Comparison of ENCODE assay signal across 8 cellular contexts in the genomic region with DNA sequence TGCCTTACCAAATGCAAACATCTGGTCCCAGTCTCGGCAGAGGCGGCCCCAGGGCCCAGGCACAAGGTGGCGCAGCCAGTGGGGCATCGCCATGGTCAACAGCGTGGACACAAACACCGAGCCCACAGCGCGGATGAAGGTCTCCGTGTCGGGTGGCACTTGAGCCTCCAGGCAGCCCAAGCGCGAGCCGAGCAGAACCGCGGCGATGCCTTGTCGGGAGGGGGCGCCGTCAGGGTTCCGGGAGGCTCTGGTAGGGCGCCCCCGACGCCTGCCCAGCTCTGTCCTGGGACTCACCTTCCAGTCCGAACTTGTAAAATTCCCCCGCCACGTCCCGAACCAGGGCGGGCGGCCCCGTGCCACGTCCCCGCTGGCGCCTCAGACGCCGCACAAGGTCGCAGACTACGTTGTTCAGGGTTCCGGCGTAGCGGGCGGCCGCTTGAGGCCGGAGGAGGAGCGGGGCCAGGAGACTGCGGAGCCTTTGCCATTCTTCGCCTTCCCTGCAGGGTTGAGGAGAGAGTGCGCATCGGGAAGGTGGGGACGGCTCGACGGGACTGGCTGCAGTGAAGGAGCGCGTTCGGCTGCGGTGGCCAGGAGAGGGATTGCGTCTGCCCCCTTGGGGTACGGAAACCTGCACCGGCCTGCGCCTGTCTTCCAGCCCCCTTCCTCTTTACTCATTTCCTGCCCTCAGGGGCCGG. TPM values are rescaled to one million over a fixed set of nuclear protein-coding genes. Genes with fewer than 3 reads are reported as not detected.
DNase-seq lines count a peak whose midpoint lies in the region; ATAC-seq and TF ChIP-seq lines count a peak whose summit lies in the region.

No MANE protein-coding gene starts in this region.

- peak overlapping the region; percentile 79 for H3K4me2 ChIP-seq in neural progenitor cell

- TF ChIP-seq EP300 in Ishikawa (IDR thresholded peaks at IDR 0.05; ENCODE audit: borderline replicate concordance), result no peak

- peak overlapping the region; percentile 88 for H2AFZ ChIP-seq in neural progenitor cell (replicated peaks)

- WGBS in esophagus, 2 donors, result 1% methylated on average over 58 to 60 of the region's 60 CpGs

- H3F3A ChIP-seq in neural progenitor cell (ENCODE audit: low read depth), result peaks cover 31% of the 10 kb centered on the region

- peaks cover 53% of the 10 kb centered on the region for H4K20me1 ChIP-seq in neural progenitor cell (ENCODE audit: low read depth)

- peak; percentile 55 for TF ChIP-seq CTCF in activated CD8-positive, alpha-beta T cell treated with anti-CD3 and anti-CD28 coated beads for 36 hours (IDR thresholded peaks at IDR 0.05)
- TF ChIP-seq CTCF in neural progenitor cell (IDR thresholded peaks at IDR 0.05), result peak; percentile 51

- H3K27me3 Mint-ChIP-seq in CD4-positive, CD25-positive, alpha-beta regulatory T cell, result peaks cover 29% of the 10 kb centered on the region
- H3K27me3 Mint-ChIP-seq in activated CD8-positive, alpha-beta T cell treated with anti-CD3 and anti-CD28 coated beads for 36 hours, result peaks cover 6% of the 10 kb centered on the region
- peaks cover 52% of the 10 kb centered on the region for H3K27me3 Mint-ChIP-seq in neural progenitor cell (ENCODE audit: insufficient read depth, low read depth)

- H3K36me3 ChIP-seq in CD4-positive, CD25-positive, alpha-beta regulatory T cell (ENCODE audit: control insufficient read depth, insufficient read depth, low read length), result no peaks in the 10 kb centered on the region
- H3K36me3 ChIP-seq in esophagus (ENCODE audit: control insufficient read depth in 2 of 2, insufficient read depth in 2 of 2, low read length in 1 of 2) (peaks cover 0 to 7% of the 10 kb centered on the region in 2 donors), neural progenitor cell (no peaks in the 10 kb centered on the region)

- H3K4me1 Mint-ChIP-seq in CD4-positive, CD25-positive, alpha-beta regulatory T cell, result peaks cover 5 to 31% (median 16%) of the 10 kb centered on the region in 4 donors
- peaks cover 28% of the 10 kb centered on the region for H3K4me1 Mint-ChIP-seq in activated CD8-positive, alpha-beta T cell treated with anti-CD3 and anti-CD28 coated beads for 36 hours (ENCODE audit: low read depth)
- H3K4me1 Mint-ChIP-seq in neural progenitor cell, result peaks cover 14% of the 10 kb centered on the region

- no peak overlapping the region for H3K27ac ChIP-seq in CD4-positive, CD25-positive, alpha-beta regulatory T cell (ENCODE audit: insufficient read depth, low read length, poor library complexity, severe bottlenecking)
- no peak overlapping the region for H3K27ac ChIP-seq in esophagus (ENCODE audit: low read depth in 2 of 2, low read length in 1 of 2)
- no peak overlapping the region for H3K27ac ChIP-seq in neural progenitor cell

- peaks cover 11% of the 10 kb centered on the region for H3K36me3 Mint-ChIP-seq in CD4-positive, CD25-positive, alpha-beta regulatory T cell
- H3K36me3 Mint-ChIP-seq in activated CD8-positive, alpha-beta T cell treated with anti-CD3 and anti-CD28 coated beads for 36 hours (ENCODE audit: low read depth), result peaks cover 51% of the 10 kb centered on the region
- peaks cover 15% of the 10 kb centered on the region for H3K36me3 Mint-ChIP-seq in neural progenitor cell

- CTCF ChIA-PET in activated CD8-positive, alpha-beta T cell treated with anti-CD3 and anti-CD28 coated beads for 36 hours (lab: Charles Lee), result interaction anchor here (0.7 to 10.4 kb wide), 11 partner anchors 9 to 141 kb away, joined by 3 to 122 read pairs (median 3); a partner anchor contains a TSS

- peak in 2 of 3 donors; percentile 26 to 56 for DNase-seq in CD4-positive, CD25-positive, alpha-beta regulatory T cell
- peak; percentile 70 for DNase-seq in activated CD8-positive, alpha-beta T cell treated with anti-CD3 and anti-CD28 coated beads for 36 hours
- DNase-seq in neural progenitor cell (ENCODE audit: low spot score), result peak; percentile 73
- DNase-seq in NCI-H2029 (lab: John Stamatoyannopoulos, UW), result no peak
- DNase-seq in NCI-H2029 treated with DMSO at 0.1 percent for 48 hours (lab: John Stamatoyannopoulos, UW), result no peak

- intact Hi-C loops in activated CD8-positive, alpha-beta T cell treated with anti-CD3 and anti-CD28 coated beads for 36 hours (cut with micrococcal nuclease), result no loop called here

- no peak for TF ChIP-seq RAD21 in Ishikawa (IDR thresholded peaks at IDR 0.05; ENCODE audit: low read depth)

- no peaks in the 10 kb centered on the region for H3K79me2 ChIP-seq in neural progenitor cell (ENCODE audit: low read depth)

- H3K9ac ChIP-seq in neural progenitor cell, result no peak overlapping the region

- peak overlapping the region in 1 of 3 donors; percentile 36 for H3K27ac Mint-ChIP-seq in CD4-positive, CD25-positive, alpha-beta regulatory T cell
- peak overlapping the region; percentile 70 for H3K27ac Mint-ChIP-seq in activated CD8-positive, alpha-beta T cell treated with anti-CD3 and anti-CD28 coated beads for 36 hours
- no peak overlapping the region for H3K27ac Mint-ChIP-seq in neural progenitor cell

- H3K4me3 Mint-ChIP-seq in CD4-positive, CD25-positive, alpha-beta regulatory T cell, result peak overlapping the region; percentile 80 to 94 (median 86)
- H3K4me3 Mint-ChIP-seq in activated CD8-positive, alpha-beta T cell treated with anti-CD3 and anti-CD28 coated beads for 36 hours, result peak overlapping the region; percentile 80
- peak overlapping the region; percentile 50 for H3K4me3 Mint-ChIP-seq in neural progenitor cell

- POLR2A ChIA-PET in activated CD8-positive, alpha-beta T cell treated with anti-CD3 and anti-CD28 coated beads for 36 hours (lab: Charles Lee), result interaction anchor here (0.7 to 1.6 kb wide), 7 partner anchors 9 to 163 kb away, joined by 3 to 10 read pairs (median 4); a partner anchor contains a TSS

- peaks cover 22% of the 10 kb centered on the region for H3K27me3 ChIP-seq in CD4-positive, CD25-positive, alpha-beta regulatory T cell (ENCODE audit: control insufficient read depth, insufficient read depth, low read length)
- H3K27me3 ChIP-seq in esophagus (ENCODE audit: control insufficient read depth in 1 of 2, insufficient read depth in 2 of 2, low read length in 2 of 2) (no peaks in the 10 kb centered on the region), neural progenitor cell (peaks cover 62% of the 10 kb centered on the region)

- H3K9me3 Mint-ChIP-seq in CD4-positive, CD25-positive, alpha-beta regulatory T cell, result no peaks in the 10 kb centered on the region
- no peaks in the 10 kb centered on the region for H3K9me3 Mint-ChIP-seq in activated CD8-positive, alpha-beta T cell treated with anti-CD3 and anti-CD28 coated beads for 36 hours
- H3K9me3 Mint-ChIP-seq in neural progenitor cell, result peaks cover 2% of the 10 kb centered on the region

- ATAC-seq in CD4-positive, CD25-positive, alpha-beta regulatory T cell (ENCODE audit: low read depth in 2 of 2), result peak; percentile 63 to 67
- peak; percentile 62 for ATAC-seq in GM19438 (IDR thresholded peaks at IDR 0.05; ENCODE audit: low read depth, unreplicated experiment)
- ATAC-seq in activated CD8-positive, alpha-beta T cell treated with anti-CD3 and anti-CD28 coated beads for 36 hours, result peak; percentile 72

- peaks cover 25% of the 10 kb centered on the region for H3K4me1 ChIP-seq in CD4-positive, CD25-positive, alpha-beta regulatory T cell (ENCODE audit: control insufficient read depth, insufficient read depth, low read length, poor library complexity, severe bottlenecking)
- peaks cover 13 to 22% of the 10 kb centered on the region in 2 donors for H3K4me1 ChIP-seq in esophagus (ENCODE audit: control insufficient read depth in 2 of 2, insufficient read depth in 2 of 2, low read length in 1 of 2)
- H3K4me1 ChIP-seq in neural progenitor cell, result peaks cover 24% of the 10 kb centered on the region

- no peaks in the 10 kb centered on the region for H3K9me3 ChIP-seq in CD4-positive, CD25-positive, alpha-beta regulatory T cell (ENCODE audit: control insufficient read depth in 2 of 2, low read length in 2 of 2)
- H3K9me3 ChIP-seq in esophagus (ENCODE audit: control insufficient read depth in 2 of 2, insufficient read depth in 1 of 2, low read depth in 1 of 2, low read length in 1 of 2) (no peaks in the 10 kb centered on the region), neural progenitor cell (ENCODE audit: low read depth) (no peaks in the 10 kb centered on the region)

- H3K4me3 ChIP-seq in CD4-positive, CD25-positive, alpha-beta regulatory T cell (ENCODE audit: low read depth, low read length), result peak overlapping the region; percentile 55
- H3K4me3 ChIP-seq in esophagus (ENCODE audit: low read depth in 1 of 2, low read length in 2 of 2), result peak overlapping the region; percentile 42 to 45
- H3K4me3 ChIP-seq in neural progenitor cell, result peak overlapping the region; percentile 44

RNA-seq across cellular contexts. Expression of a gene that starts 1.7 kb away (rescaled TPM):
- not detected for total RNA-seq in CD4-positive, CD25-positive, alpha-beta regulatory T cell
- under 1 TPM in 2 of 4 donors, not detected in 2; 0.14 to 0.26 TPM for polyA plus RNA-seq in CD4-positive, CD25-positive, alpha-beta regulatory T cell
- total RNA-seq in activated CD8-positive, alpha-beta T cell treated with anti-CD3 and anti-CD28 coated beads for 36 hours, result 1 to 10 TPM; 7.6 to 7.9 TPM
- polyA plus RNA-seq in esophagus, result under 1 TPM; 0.64 to 0.96 TPM
- 0.17 and 0.99 TPM in 2 replicates for total RNA-seq in neural progenitor cell (ENCODE audit: low replicate concordance)

RNA-seq across cellular contexts. Expression of a gene that starts 6.8 kb away (rescaled TPM):
- total RNA-seq in CD4-positive, CD25-positive, alpha-beta regulatory T cell, result 8.7 TPM
- 10 to 100 TPM in 1 of 4 donors, 1 to 10 TPM in 3; 3.5 to 10.8 (median 5.9) TPM for polyA plus RNA-seq in CD4-positive, CD25-positive, alpha-beta regulatory T cell
- 10 to 100 TPM; 29.6 to 34.1 TPM for total RNA-seq in activated CD8-positive, alpha-beta T cell treated with anti-CD3 and anti-CD28 coated beads for 36 hours
- polyA plus RNA-seq in esophagus, result 10 to 100 TPM; 18.8 to 19.3 TPM
- total RNA-seq in neural progenitor cell (ENCODE audit: low replicate concordance), result 4.5 and 5.6 TPM in 2 replicates

RNA-seq across cellular contexts. Expression of a gene that starts 7.3 kb away (rescaled TPM):
- 3.7 TPM for total RNA-seq in CD4-positive, CD25-positive, alpha-beta regulatory T cell
- polyA plus RNA-seq in CD4-positive, CD25-positive, alpha-beta regulatory T cell, result 1 to 10 TPM; 1.8 to 7.6 (median 2.5) TPM
- 1 to 10 TPM; 4.0 to 4.3 TPM for total RNA-seq in activated CD8-positive, alpha-beta T cell treated with anti-CD3 and anti-CD28 coated beads for 36 hours
- 1 to 10 TPM; 1.1 to 2.4 TPM for polyA plus RNA-seq in esophagus
- 2.1 and 4.8 TPM in 2 replicates for total RNA-seq in neural progenitor cell (ENCODE audit: low replicate concordance)

RNA-seq across cellular contexts. Expression of a gene that starts 10.2 kb away (rescaled TPM):
- total RNA-seq in CD4-positive, CD25-positive, alpha-beta regulatory T cell, result 35.4 TPM
- 1 to 10 TPM; 2.2 to 4.5 (median 3.8) TPM for polyA plus RNA-seq in CD4-positive, CD25-positive, alpha-beta regulatory T cell
- total RNA-seq in activated CD8-positive, alpha-beta T cell treated with anti-CD3 and anti-CD28 coated beads for 36 hours, result 10 to 100 TPM; 23.4 to 24.3 TPM
- polyA plus RNA-seq in esophagus, result 10 to 100 TPM in 1 of 2 donors, 1 to 10 TPM in 1; 8.0 to 10.9 TPM
- total RNA-seq in neural progenitor cell (ENCODE audit: low replicate concordance), result 8.1 and 11.9 TPM in 2 replicates

RNA-seq across cellular contexts. Expression of a gene that starts 13.0 kb away (rescaled TPM):
- total RNA-seq in CD4-positive, CD25-positive, alpha-beta regulatory T cell, result 17.5 TPM
- 10 to 100 TPM; 62.2 to 90.3 (median 69.7) TPM for polyA plus RNA-seq in CD4-positive, CD25-positive, alpha-beta regulatory T cell
- 100 to 1,000 TPM; 218 to 221 TPM for total RNA-seq in activated CD8-positive, alpha-beta T cell treated with anti-CD3 and anti-CD28 coated beads for 36 hours
- 10 to 100 TPM; 22.1 to 52.6 TPM for polyA plus RNA-seq in esophagus
- 169 and 348 TPM in 2 replicates for total RNA-seq in neural progenitor cell (ENCODE audit: low replicate concordance)

Comparison
In these comparisons a context has a peak if more than half of its experiments do, and no peak if none do; other contexts are left out.
1. DNase-seq: peak in CD4-positive, CD25-positive, alpha-beta regulatory T cell (2 of 3), activated CD8-positive, alpha-beta T cell treated with anti-CD3 and anti-CD28 coated beads for 36 hours (single experiment) and neural progenitor cell (single experiment); none in NCI-H2029 (single experiment) and NCI-H2029 treated with DMSO at 0.1 percent for 48 hours (single experiment).
2. Peak in every context shown above with its lines, with median percentiles within 50 percentile points of each other: ATAC-seq, H3K4me3 ChIP-seq and H3K4me3 Mint-ChIP-seq.